Comparison of ENCODE assay signal across 8 cellular contexts in the genomic region with DNA sequence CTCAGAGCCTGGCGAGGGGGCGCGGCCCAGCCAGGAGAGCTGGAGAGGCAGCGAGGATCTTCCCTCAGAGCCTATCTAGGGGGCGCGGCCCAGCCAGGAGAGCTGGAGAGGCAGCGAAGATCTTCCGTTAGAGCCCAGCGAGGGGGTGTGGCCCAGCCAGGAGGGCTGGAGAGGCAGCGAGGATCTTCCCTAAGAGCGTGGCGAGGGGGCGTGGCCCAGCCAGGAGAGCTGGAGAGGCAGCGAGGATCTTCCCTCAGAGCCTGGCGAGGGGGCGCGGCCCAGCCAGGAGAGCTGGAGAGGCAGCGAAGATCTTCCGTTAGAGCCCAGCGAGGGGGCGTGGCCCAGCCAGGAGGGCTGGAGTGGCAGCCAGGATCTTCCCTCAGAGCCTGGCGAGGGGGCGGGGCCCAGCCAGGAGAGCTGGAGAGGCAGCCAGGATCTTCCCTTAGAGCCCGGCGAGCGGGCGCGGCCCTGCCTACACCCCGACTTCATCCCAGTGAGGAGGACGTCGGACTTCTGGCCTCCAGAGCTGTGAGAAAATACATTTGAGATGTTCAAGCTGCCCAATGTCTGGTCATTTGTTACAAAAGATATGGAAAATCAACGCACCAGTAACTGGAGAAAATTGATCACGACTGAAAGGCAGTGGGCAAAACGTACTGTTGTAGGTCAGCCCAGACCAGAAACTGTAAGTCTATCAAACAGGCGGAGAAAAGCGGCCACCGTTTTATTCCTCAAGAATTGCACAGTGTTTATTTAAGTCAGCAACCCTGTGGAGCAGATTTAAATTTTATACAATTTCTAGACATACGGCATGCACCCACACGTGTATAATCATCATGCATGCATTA.
DNase-seq lines count a peak whose midpoint lies in the region; ATAC-seq and TF ChIP-seq lines count a peak whose summit lies in the region.

No MANE protein-coding gene starts in this region.

- peaks cover 5% of the 10 kb centered on the region for H3K4me1 Mint-ChIP-seq in activated T-helper 17 cell treated with anti-CD3 and anti-CD28 coated beads, Interleukin-2, amount 50 U/mL, for 72 hours
- H3K4me1 Mint-ChIP-seq in naive thymus-derived CD8-positive, alpha-beta T cell = peaks cover 4 to 15% (median 14%) of the 10 kb centered on the region in 4 donors

- peak overlapping the region; percentile 52 for H3K4me3 ChIP-seq in fibroblast of pulmonary artery (replicated peaks; ENCODE audit: low read depth, low read length)

- POLR2A ChIA-PET in naive thymus-derived CD8-positive, alpha-beta T cell (lab: Charles Lee) = interaction anchor here (1.1 kb wide), 1 partner anchor 64 kb away, joined by 3 read pairs; the partner anchor contains the start of gene TMEM18

- H3K27me3 Mint-ChIP-seq in activated T-helper 17 cell treated with anti-CD3 and anti-CD28 coated beads, Interleukin-2, amount 50 U/mL, for 72 hours = no peaks in the 10 kb centered on the region
- H3K27me3 Mint-ChIP-seq in naive thymus-derived CD8-positive, alpha-beta T cell = peaks cover 10 to 77% (median 19%) of the 10 kb centered on the region in 5 donors

- H3K36me3 Mint-ChIP-seq in activated T-helper 17 cell treated with anti-CD3 and anti-CD28 coated beads, Interleukin-2, amount 50 U/mL, for 72 hours (ENCODE audit: low read depth) = no peaks in the 10 kb centered on the region
- no peaks in the 10 kb centered on the region for H3K36me3 Mint-ChIP-seq in naive thymus-derived CD8-positive, alpha-beta T cell

- H3K4me3 Mint-ChIP-seq in activated T-helper 17 cell treated with anti-CD3 and anti-CD28 coated beads, Interleukin-2, amount 50 U/mL, for 72 hours = peak overlapping the region; percentile 86
- H3K4me3 Mint-ChIP-seq in naive thymus-derived CD8-positive, alpha-beta T cell = peak overlapping the region; percentile 66 to 86 (median 77)

- DNase-seq in COR-L47 (lab: John Stamatoyannopoulos, UW) (peak; percentile 95), NCI-H510A (lab: John Stamatoyannopoulos, UW) (peak; percentile 95), fibroblast of pulmonary artery (ENCODE audit: low read depth) (peak; percentile 84), stromal cell of bone marrow (ENCODE audit: low read depth) (peak; percentile 46)
- peak in 5 of 10 donors; percentile 16 to 65 (median 35) for DNase-seq in naive thymus-derived CD8-positive, alpha-beta T cell

- H3K9me3 Mint-ChIP-seq in activated T-helper 17 cell treated with anti-CD3 and anti-CD28 coated beads, Interleukin-2, amount 50 U/mL, for 72 hours = no peaks in the 10 kb centered on the region
- H3K9me3 Mint-ChIP-seq in naive thymus-derived CD8-positive, alpha-beta T cell = peaks cover 0 to 6% (median 3%) of the 10 kb centered on the region in 9 donors

- ATAC-seq in HG02981 (IDR thresholded peaks at IDR 0.05; ENCODE audit: unreplicated experiment) (peak; percentile 57), HG02588 (IDR thresholded peaks at IDR 0.05; ENCODE audit: unreplicated experiment) (no peak)
- peak; percentile 71 for ATAC-seq in activated T-helper 17 cell treated with anti-CD3 and anti-CD28 coated beads, Interleukin-2, amount 50 U/mL, for 72 hours (replicated peaks)
- peak in 1 of 2 donors; percentile 37 for ATAC-seq in naive thymus-derived CD8-positive, alpha-beta T cell

- H3K27ac Mint-ChIP-seq in activated T-helper 17 cell treated with anti-CD3 and anti-CD28 coated beads, Interleukin-2, amount 50 U/mL, for 72 hours = no peak overlapping the region
- H3K27ac Mint-ChIP-seq in naive thymus-derived CD8-positive, alpha-beta T cell = no peak overlapping the region

- TF ChIP-seq CTCF in fibroblast of pulmonary artery (IDR thresholded peaks at IDR 0.05; ENCODE audit: low read length, missing control alignments) = no peak
